20 cellular contexts compared by ENCODE assay signal in the genomic region with DNA sequence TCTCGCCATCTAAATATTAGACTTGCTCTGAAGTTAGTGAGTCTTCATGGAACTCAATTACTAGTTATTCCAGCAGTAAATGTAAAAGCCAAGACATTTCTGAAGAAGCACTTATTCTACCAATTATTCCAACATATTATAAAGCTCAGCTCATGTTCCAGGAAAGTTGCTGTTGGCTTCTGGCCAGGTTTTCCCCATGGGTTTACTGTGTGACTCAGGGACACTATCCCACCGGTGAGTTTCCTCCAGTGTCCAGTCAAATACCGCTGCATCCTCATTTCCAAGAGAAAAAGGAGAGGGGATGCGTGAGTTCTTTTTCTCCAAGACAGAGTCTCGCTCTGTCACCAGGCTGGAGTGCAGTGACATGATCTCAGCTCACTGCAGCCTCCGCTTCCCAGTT. TPM values are rescaled to one million over a fixed set of nuclear protein-coding genes. Genes with fewer than 3 reads are reported as not detected.
DNase-seq lines count a peak whose midpoint lies in the region; TF ChIP-seq lines count a peak whose summit lies in the region.
"Had no signal": no experiment of that assay in that cellular context is flagged by ENCODE, and none has a peak within 500 bp of the region (broad histone marks: within the 10 kb centered on the region; RNA-seq: fewer than 3 reads in every experiment).

No MANE protein-coding gene starts in this region.

- no peaks in the 10 kb centered on the region for H3K9me3 Mint-ChIP-seq in type B pancreatic cell
- H3K9me3 Mint-ChIP-seq: GM23338 had no signal

- H3K27me3 Mint-ChIP-seq in type B pancreatic cell = no peaks in the 10 kb centered on the region
- H3K27me3 Mint-ChIP-seq: CD4-positive, CD25-positive, alpha-beta regulatory T cell had no signal

- H3K27ac Mint-ChIP-seq in type B pancreatic cell = no peak overlapping the region
- H3K27ac Mint-ChIP-seq: CD4-positive, CD25-positive, alpha-beta regulatory T cell; GM23338 had no signal

- no peaks in the 10 kb centered on the region for H3K9me3 ChIP-seq in BE2C

- H3K4me3 Mint-ChIP-seq in type B pancreatic cell = no peak overlapping the region
- H3K4me3 Mint-ChIP-seq: CD4-positive, CD25-positive, alpha-beta regulatory T cell; GM23338 had no signal

- DNase-seq in Daoy (ENCODE audit: low read depth) (peak; percentile 45), M059J (ENCODE audit: low read depth) (peak; percentile 37), dermis blood vessel endothelial cell (peak; percentile 40), kidney tubule cell (ENCODE audit: low spot score) (peak; percentile 17), type B pancreatic cell (ENCODE audit: extremely low spot score, unreplicated experiment) (no peak), BE2C (no peak)
- no peak for DNase-seq in activated CD8-positive, alpha-beta memory T cell treated with anti-CD3 and anti-CD28 coated beads for 24 hours
- DNase-seq: AML-193; Calu3; CD4-positive, CD25-positive, alpha-beta regulatory T cell; GDM1; KG1; MM.1S; NCI-H1105; NCI-H1694 treated with DMSO at 0.1 percent for 48 hours; NCI-H446 treated with DMSO at 0.1 percent for 48 hours; NCI-H774; SHP77 had no signal

- H3K27me3 ChIP-seq in BE2C = no peaks in the 10 kb centered on the region

- no peaks in the 10 kb centered on the region for H3K4me1 ChIP-seq in BE2C

- H3K36me3 ChIP-seq in BE2C = peaks cover 21% of the 10 kb centered on the region

- H3K4me1 Mint-ChIP-seq in type B pancreatic cell (ENCODE audit: unreplicated experiment) = no peaks in the 10 kb centered on the region
- H3K4me1 Mint-ChIP-seq: GM23338 had no signal

- H3K36me3 Mint-ChIP-seq in type B pancreatic cell = peaks cover 21% of the 10 kb centered on the region

- TF ChIP-seq CTCF in type B pancreatic cell (conservative IDR thresholded peaks at IDR 0.05) (no peak), BE2C (IDR thresholded peaks at IDR 0.05; ENCODE audit: low read depth, low read length) (no peak)

- H3K4me3 ChIP-seq in BE2C (ENCODE audit: low read depth, low read length) = no peak overlapping the region
- H3K4me3 ChIP-seq: GM23338 had no signal

RNA-seq across cellular contexts. Expression of gene HHIPL2, which starts 9.2 kb away (rescaled TPM):
- total RNA-seq in Daoy (2014; rRNA removed; shearing (Covaris generic)) = 3.8 and 9.0 TPM in 2 replicates
- total RNA-seq in M059J (2014; rRNA removed; shearing (Covaris generic)) = 3.3 and 3.9 TPM in 2 replicates
- total RNA-seq in dermis blood vessel endothelial cell (not detected in 2 replicates), type B pancreatic cell (ENCODE audit: low replicate concordance) (0.14 and 2.4 TPM in 2 replicates)
- polyA plus RNA-seq in BE2C (2012; ENCODE audit: insufficient read depth, insufficient read length, low read depth) = not detected
- total RNA-seq: A673; CD4-positive, CD25-positive, alpha-beta regulatory T cell had no signal
- polyA plus RNA-seq: CD4-positive, CD25-positive, alpha-beta regulatory T cell; GM23338 had no signal

RNA-seq across cellular contexts. Expression of gene TAF1A, which starts 32.6 kb away (rescaled TPM):
- 36.3 and 51.9 TPM in 2 replicates for total RNA-seq in Daoy (2014; rRNA removed; shearing (Covaris generic))
- 9.3 and 16.7 TPM in 2 replicates for total RNA-seq in M059J (2014; rRNA removed; shearing (Covaris generic))
- total RNA-seq in dermis blood vessel endothelial cell (5.3 and 6.5 TPM in 2 replicates), type B pancreatic cell (ENCODE audit: low replicate concordance) (9.9 and 16.7 TPM in 2 replicates)
- polyA plus RNA-seq in BE2C (2012; ENCODE audit: insufficient read depth, insufficient read length, low read depth) = 3.5 TPM

Comparison
In these comparisons a context has a peak if more than half of its experiments do, and no peak if none do; other contexts are left out.
1. DNase-seq: peak in Daoy (single experiment), M059J (single experiment), dermis blood vessel endothelial cell (single experiment) and kidney tubule cell (single experiment); none in activated CD8-positive, alpha-beta memory T cell treated with anti-CD3 and anti-CD28 coated beads for 24 hours (single experiment), type B pancreatic cell (single experiment) and BE2C (single experiment).